1 cellular context compared by ENCODE assay signal in genomic region chr2:96135621-96136020, GRCh38.
TF ChIP-seq lines count a peak whose summit lies in the region.

No MANE protein-coding gene starts in this region.

TF ChIP-seq in H1, 55 proteins besides CTCF, POLR2A, EP300 and RAD21:
- TF ChIP-seq MAX (IDR thresholded peaks at IDR 0.05): no peak
- no peak for TF ChIP-seq CHD1 (IDR thresholded peaks at IDR 0.05; ENCODE audit: low read depth, low read length)
- TF ChIP-seq EZH2 (IDR thresholded peaks at IDR 0.05; ENCODE audit: low read depth, low read length, severe bottlenecking): no peak
- TF ChIP-seq TCF12 (IDR thresholded peaks at IDR 0.05; ENCODE audit: low read depth, low read length): no peak
- TF ChIP-seq ASH2L (IDR thresholded peaks at IDR 0.05; ENCODE audit: low read length): no peak
- TF ChIP-seq JUN (IDR thresholded peaks at IDR 0.05; ENCODE audit: low read depth, low read length): no peak
- TF ChIP-seq HDAC6 (IDR thresholded peaks at IDR 0.05; ENCODE audit: low read depth, low read length): no peak
- no peak for TF ChIP-seq GABPA (IDR thresholded peaks at IDR 0.05; ENCODE audit: borderline replicate concordance, insufficient read depth, low read length)
